19 cellular contexts compared by ENCODE assay signal in genomic region chr9:93390953-93391515, GRCh38.
"Had no signal": no experiment of that assay in that cellular context is flagged by ENCODE, and none has a peak within 500 bp of the region (broad histone marks: within the 10 kb centered on the region; RNA-seq: fewer than 3 reads in every experiment).

No MANE protein-coding gene starts in this region.

- DNase-seq: activated CD4-positive, alpha-beta T cell treated with anti-CD3 and anti-CD28 coated beads, Interleukin-2, amount 50 U/mL, for 1 hour; activated CD8-positive, alpha-beta memory T cell treated with anti-CD3 and anti-CD28 coated beads for 24 hours; activated naive CD4-positive, alpha-beta T cell; activated naive CD8-positive, alpha-beta T cell treated with anti-CD3 and anti-CD28 coated beads, Interleukin-2, amount 10 ng/mL, durations not matched to agents 7 days and 5 days; anterior cingulate cortex; brain microvascular endothelial cell; cerebellar nuclear complex; midbrain; naive B cell; stimulated activated CD4-positive, alpha-beta T cell treated with anti-CD3 and anti-CD28 coated beads, Interleukin-12 subunit alpha, Interleukin-12 subunit beta, amount 100 ng/mL, for 4 hours; stimulated activated CD4-positive, alpha-beta T cell treated with anti-CD3 and anti-CD28 coated beads, Interleukin-2, amount 100 ng/mL, for 24 hours; T1000 had no signal

- H3K9me3 Mint-ChIP-seq: activated naive CD8-positive, alpha-beta T cell treated with anti-CD3 and anti-CD28 coated beads, Interleukin-2, amount 10 ng/mL, durations not matched to agents 7 days and 5 days; activated T-helper 1 cell treated with anti-CD3 and anti-CD28 coated beads, Interleukin-12 subunit alpha, Interleukin-12 subunit beta, Interleukin-2, Interleukin-4 antibody, amounts not matched to agents 30 ng/mL and 10 ng/mL and 1 ng/mL, durations not matched to agents 14 hours and 24 hours and 36 hours; dendritic cell treated with granulocyte-macrophage colony-stimulating factor and Interleukin-4, amounts not matched to agents 40 ng/mL and 50 ng/mL, for 4 days had no signal

- H3K4me3 Mint-ChIP-seq: activated naive CD8-positive, alpha-beta T cell treated with anti-CD3 and anti-CD28 coated beads, Interleukin-2, amount 10 ng/mL, durations not matched to agents 7 days and 5 days; activated T-helper 1 cell treated with anti-CD3 and anti-CD28 coated beads, Interleukin-12 subunit alpha, Interleukin-12 subunit beta, Interleukin-2, Interleukin-4 antibody, amounts not matched to agents 30 ng/mL and 10 ng/mL and 1 ng/mL, durations not matched to agents 14 hours and 24 hours and 36 hours; dendritic cell treated with granulocyte-macrophage colony-stimulating factor and Interleukin-4, amounts not matched to agents 40 ng/mL and 50 ng/mL, for 4 days; naive B cell; stimulated activated memory B cell treated with anti-CD40 and anti-IgM and Interleukin-4, amounts not matched to agents 10 μg/mL and 1 μg/mL and 100 μg/mL, for 72 hours had no signal

- H3K36me3 Mint-ChIP-seq: activated naive CD8-positive, alpha-beta T cell treated with anti-CD3 and anti-CD28 coated beads, Interleukin-2, amount 10 ng/mL, durations not matched to agents 7 days and 5 days; naive B cell; stimulated activated memory B cell treated with anti-CD40 and anti-IgM and Interleukin-4, amounts not matched to agents 10 μg/mL and 1 μg/mL and 100 μg/mL, for 72 hours had no signal

- H3K36me3 ChIP-seq: brain microvascular endothelial cell, tibial nerve had no signal

- H3K27ac ChIP-seq: brain microvascular endothelial cell, parathyroid adenoma had no signal

- H3K79me2 ChIP-seq: parathyroid adenoma had no signal

- H3K4me1 ChIP-seq: parathyroid adenoma, tibial nerve had no signal

- H3K27me3 ChIP-seq: brain microvascular endothelial cell, tibial nerve had no signal

- H3K4me1 Mint-ChIP-seq: activated naive CD8-positive, alpha-beta T cell treated with anti-CD3 and anti-CD28 coated beads, Interleukin-2, amount 10 ng/mL, durations not matched to agents 7 days and 5 days; naive B cell; stimulated activated memory B cell treated with anti-CD40 and anti-IgM and Interleukin-4, amounts not matched to agents 10 μg/mL and 1 μg/mL and 100 μg/mL, for 72 hours had no signal

- H3K4me3 ChIP-seq: tibial nerve had no signal

- H3K27ac Mint-ChIP-seq: activated naive CD8-positive, alpha-beta T cell treated with anti-CD3 and anti-CD28 coated beads, Interleukin-2, amount 10 ng/mL, durations not matched to agents 7 days and 5 days; activated T-helper 1 cell treated with anti-CD3 and anti-CD28 coated beads, Interleukin-12 subunit alpha, Interleukin-12 subunit beta, Interleukin-2, Interleukin-4 antibody, amounts not matched to agents 30 ng/mL and 10 ng/mL and 1 ng/mL, durations not matched to agents 14 hours and 24 hours and 36 hours; dendritic cell treated with granulocyte-macrophage colony-stimulating factor and Interleukin-4, amounts not matched to agents 40 ng/mL and 50 ng/mL, for 4 days; stimulated activated memory B cell treated with anti-CD40 and anti-IgM and Interleukin-4, amounts not matched to agents 10 μg/mL and 1 μg/mL and 100 μg/mL, for 72 hours had no signal

- ATAC-seq: activated CD4-positive, CD25-positive, alpha-beta regulatory T cell treated with anti-CD3 and anti-CD28 coated beads, Interleukin-2, amount 50 U/mL, for 24 hours; left lobe of liver; stimulated activated memory B cell treated with anti-CD40 and anti-IgM and Interleukin-4, amounts not matched to agents 10 μg/mL and 1 μg/mL and 100 μg/mL, for 72 hours had no signal

- H2AFZ ChIP-seq: parathyroid adenoma had no signal
